In genomic region chr13:51249254-51249653, GRCh38 we compare ENCODE assay signal across 27 cellular contexts. TPM values are rescaled to one million over a fixed set of nuclear protein-coding genes. Genes with fewer than 3 reads are reported as not detected.
A peak's percentile ranks its signal among the peaks of the same experiment; 100 is the strongest.
DNase-seq lines count a peak whose midpoint lies in the region; ATAC-seq, FAIRE-seq and TF ChIP-seq lines count a peak whose summit lies in the region.
"Had no signal": no experiment of that assay in that cellular context is flagged by ENCODE, and none has a peak within 500 bp of the region (broad histone marks: within the 10 kb centered on the region; RNA-seq: fewer than 3 reads in every experiment).

No MANE protein-coding gene starts in this region.

- in situ Hi-C loops in KBM-7 (cut with MboI; ENCODE audit: low pct_unique_long_range_greater_than_20kb, low sequenced_read_pairs), result no loop called here

- H3K4me3 ChIP-seq in bronchial epithelial cell (ENCODE audit: low read depth, low read length) (no peak overlapping the region), left lung (no peak overlapping the region)
- H3K4me3 ChIP-seq: heart right ventricle had no signal

- no peaks in the 10 kb centered on the region for H3K9me3 ChIP-seq in left lung
- H3K9me3 ChIP-seq: heart right ventricle had no signal

- H3K36me3 ChIP-seq in bronchial epithelial cell (ENCODE audit: control insufficient read depth, insufficient read depth, low read length) (no peaks in the 10 kb centered on the region), left lung (peaks cover 0 to 16% of the 10 kb centered on the region in 2 donors)
- H3K36me3 ChIP-seq: brain microvascular endothelial cell had no signal

- FAIRE-seq in bronchial epithelial cell (lab: Jason Lieb, UNC), result no peak
- FAIRE-seq: colon, HepG2 had no signal

- peak; percentile 77 for DNase-seq in HT1080 (ENCODE audit: low read depth)
- peak; percentile 68 for DNase-seq in NCI-H2107 treated with DMSO at 0.1 percent for 48 hours (lab: John Stamatoyannopoulos, UW; ENCODE audit: unreplicated experiment)
- peak; percentile 71 for DNase-seq in bronchial epithelial cell (ENCODE audit: low read depth)
- DNase-seq in left lung, result no peak
- no peak for DNase-seq in stimulated activated effector memory CD8-positive, alpha-beta T cell treated with anti-CD3 and anti-CD28 coated beads, Interleukin-12 subunit alpha, Interleukin-12 subunit beta, amount 100 ng/mL, for 72 hours (ENCODE audit: low spot score in 2 of 2)
- no peak for DNase-seq in stimulated activated CD4-positive, alpha-beta T cell treated with anti-CD3 and anti-CD28 coated beads, Interleukin-2, amount 100 ng/mL, for 48 hours
- no peak for DNase-seq in KBM-7
- no peak for DNase-seq in NCI-H2081 (lab: John Stamatoyannopoulos, UW)
- DNase-seq: activated CD4-positive, CD25-positive, alpha-beta regulatory T cell; activated naive CD4-positive, alpha-beta T cell treated with Interleukin-2 at 50 U/mL for 16 hours; brain microvascular endothelial cell; C1 segment of cervical spinal cord; effector memory CD4-positive, alpha-beta T cell; heart right ventricle; HFFc6; NCI-H1092 treated with DMSO at 0.1 percent for 48 hours; NCI-H2081 treated with DMSO at 0.1 percent for 48 hours; NCI-H524 treated with DMSO at 0.1 percent for 48 hours; stimulated activated CD4-positive, alpha-beta T cell treated with anti-CD3 and anti-CD28 coated beads, Interleukin-2, amount 100 ng/mL, for 24 hours; T-cell had no signal

- intact Hi-C loops in left lung (cut with DNase I), result no loop called here

- H3K4me3 Mint-ChIP-seq in stimulated activated effector memory CD8-positive, alpha-beta T cell treated with anti-CD3 and anti-CD28 coated beads, Interleukin-12 subunit alpha, Interleukin-12 subunit beta, amount 100 ng/mL, for 72 hours, result no peak overlapping the region
- H3K4me3 Mint-ChIP-seq: activated CD8-positive, alpha-beta memory T cell treated with anti-CD3 and anti-CD28 coated beads, Interleukin-2, amount 10 ng/mL, durations not matched to agents 7 days and 5 days; HFFc6; memory B cell; neural crest cell; T-cell had no signal

- no peak overlapping the region for H3K27ac Mint-ChIP-seq in stimulated activated effector memory CD8-positive, alpha-beta T cell treated with anti-CD3 and anti-CD28 coated beads, Interleukin-12 subunit alpha, Interleukin-12 subunit beta, amount 100 ng/mL, for 72 hours
- H3K27ac Mint-ChIP-seq: activated CD8-positive, alpha-beta memory T cell treated with anti-CD3 and anti-CD28 coated beads, Interleukin-2, amount 10 ng/mL, durations not matched to agents 7 days and 5 days; HFFc6; memory B cell; T-cell had no signal

- TF ChIP-seq CTCF in bronchial epithelial cell (IDR thresholded peaks at IDR 0.05; ENCODE audit: insufficient read depth, low read length, severe bottlenecking) (no peak), left lung (IDR thresholded peaks at IDR 0.05) (no peak)

- H3K27ac ChIP-seq in left lung, result no peak overlapping the region
- H3K27ac ChIP-seq: brain microvascular endothelial cell, heart right ventricle, parathyroid adenoma had no signal

- H3K4me1 Mint-ChIP-seq in stimulated activated effector memory CD8-positive, alpha-beta T cell treated with anti-CD3 and anti-CD28 coated beads, Interleukin-12 subunit alpha, Interleukin-12 subunit beta, amount 100 ng/mL, for 72 hours, result no peaks in the 10 kb centered on the region
- H3K4me1 Mint-ChIP-seq: T-cell had no signal

- H3K27me3 ChIP-seq in bronchial epithelial cell (ENCODE audit: control insufficient read depth, insufficient read depth, low read length) (peaks cover 6% of the 10 kb centered on the region), left lung (no peaks in the 10 kb centered on the region)
- H3K27me3 ChIP-seq: brain microvascular endothelial cell, heart right ventricle had no signal

- H3K4me1 ChIP-seq in left lung, result peaks cover 4 to 5% of the 10 kb centered on the region in 2 donors

- H3K36me3 Mint-ChIP-seq in stimulated activated effector memory CD8-positive, alpha-beta T cell treated with anti-CD3 and anti-CD28 coated beads, Interleukin-12 subunit alpha, Interleukin-12 subunit beta, amount 100 ng/mL, for 72 hours, result no peaks in the 10 kb centered on the region
- H3K36me3 Mint-ChIP-seq: activated CD8-positive, alpha-beta memory T cell treated with anti-CD3 and anti-CD28 coated beads, Interleukin-2, amount 10 ng/mL, durations not matched to agents 7 days and 5 days; memory B cell; T-cell had no signal

- no peaks in the 10 kb centered on the region for H3K9me3 Mint-ChIP-seq in stimulated activated effector memory CD8-positive, alpha-beta T cell treated with anti-CD3 and anti-CD28 coated beads, Interleukin-12 subunit alpha, Interleukin-12 subunit beta, amount 100 ng/mL, for 72 hours
- H3K9me3 Mint-ChIP-seq: HFFc6, memory B cell, neural crest cell, T-cell had no signal

- ATAC-seq in left lung, result peak; percentile 29
- no peak for ATAC-seq in stimulated activated effector memory CD8-positive, alpha-beta T cell treated with anti-CD3 and anti-CD28 coated beads, Interleukin-12 subunit alpha, Interleukin-12 subunit beta, amount 100 ng/mL, for 72 hours
- ATAC-seq: activated CD8-positive, alpha-beta memory T cell treated with anti-CD3 and anti-CD28 coated beads, Interleukin-2, amount 10 ng/mL, durations not matched to agents 7 days and 5 days; heart right ventricle; HepG2; Panc1; T-cell had no signal

RNA-seq across cellular contexts. Expression of gene FAM124A, which starts 27.1 kb away (rescaled TPM):
- 1.6 and 1.7 TPM in 2 replicates for total RNA-seq in HT1080 (2014; rRNA removed; shearing (Covaris generic))
- polyA plus RNA-seq in HT1080 (2015; cell fraction: cytosol; rRNA removed), result 0.95 and 1.3 TPM in 2 replicates
- polyA plus RNA-seq in HT1080 (2015; cell fraction: nucleus; rRNA removed), result 0.49 and 1.1 TPM in 2 replicates
- total RNA-seq in bronchial epithelial cell (not detected in 2 replicates), left lung (1 to 10 TPM; 2.4 to 4.1 TPM)
- total RNA-seq: HepG2, HFFc6 had no signal
- polyA plus RNA-seq: HepG2 had no signal

Comparison
In these comparisons a context has a peak if more than half of its experiments do, and no peak if none do; other contexts are left out.
1. DNase-seq: peak in HT1080 (single experiment), NCI-H2107 treated with DMSO at 0.1 percent for 48 hours (single experiment) and bronchial epithelial cell (single experiment); none in left lung (0 of 2), stimulated activated effector memory CD8-positive, alpha-beta T cell treated with anti-CD3 and anti-CD28 coated beads, Interleukin-12 subunit alpha, Interleukin-12 subunit beta, amount 100 ng/mL, for 72 hours (0 of 2), stimulated activated CD4-positive, alpha-beta T cell treated with anti-CD3 and anti-CD28 coated beads, Interleukin-2, amount 100 ng/mL, for 48 hours (0 of 2), KBM-7 (single experiment) and NCI-H2081 (0 of 2).